In the genomic region with DNA sequence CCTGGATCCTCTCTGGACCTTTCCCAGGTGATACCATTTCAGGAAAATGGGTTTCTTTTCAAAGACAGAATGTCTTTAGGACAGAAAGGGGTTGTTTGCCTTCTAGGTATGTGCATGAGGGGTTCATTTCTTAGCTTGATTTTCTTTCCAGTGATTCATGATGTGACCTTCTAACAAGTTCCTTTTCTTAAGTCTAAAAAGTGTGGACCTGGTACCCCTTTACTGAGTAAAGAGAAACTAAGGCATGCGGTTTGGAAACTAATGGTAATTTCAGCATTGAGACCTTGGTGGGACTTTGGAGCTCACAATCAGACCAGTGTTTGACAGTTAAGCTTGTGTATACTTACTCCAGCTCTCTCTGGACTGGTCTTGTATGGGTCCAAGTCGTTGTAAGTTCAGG, we compare ENCODE assay signal across 24 cellular contexts. TPM values are rescaled to one million over a fixed set of nuclear protein-coding genes. Genes with fewer than 3 reads are reported as not detected.
A peak's percentile ranks its signal among the peaks of the same experiment; 100 is the strongest.
DNase-seq lines count a peak whose midpoint lies in the region; ATAC-seq, FAIRE-seq and TF ChIP-seq lines count a peak whose summit lies in the region.
"Had no signal": no experiment of that assay in that cellular context is flagged by ENCODE, and none has a peak within 500 bp of the region (broad histone marks: within the 10 kb centered on the region; RNA-seq: fewer than 3 reads in every experiment).

No MANE protein-coding gene starts in this region.

- intact Hi-C loops in GM12878 (cut with micrococcal nuclease; ENCODE audit: unreplicated experiment), result loop anchor here (10.0 kb wide), 1 partner anchor 576 kb away; a partner anchor contains a TSS

- peaks cover 2 to 5% of the 10 kb centered on the region in 2 experiments; a peak in 3 of 4 replicates for H3K36me3 ChIP-seq in GM12878 (ENCODE audit: control insufficient read depth in 2 of 2, insufficient read depth in 2 of 2, low read length in 1 of 2)

- no TSS peak for BruUV-seq in GM12878 (replicated peaks; lab: Mats Ljungman, UMichigan)

- no peak for TF ChIP-seq CTCF in GM12878 (IDR thresholded peaks at IDR 0.05 in 2 of 3, conservative IDR thresholded peaks at IDR 0.05 in 1 of 3; ENCODE audit: control insufficient read depth in 2 of 3, extremely low read depth in 1 of 3, insufficient read depth in 1 of 3, low read depth in 3 of 3, low read length in 3 of 3)

- in situ Hi-C loops in GM12878 (cut with MboI), result no loop called here

- CTCF ChIA-PET in GM12878 (lab: Yijun Ruan, JAX), result interaction anchor here (0.8 to 3.1 kb wide), 3 partner anchors 10 to 22 kb away, joined by 5 to 13 read pairs (median 5); no protein-coding TSS in a partner anchor

- H4K20me1 ChIP-seq in GM12878 (ENCODE audit: control insufficient read depth, insufficient read depth), result no peaks in the 10 kb centered on the region

- RAD21 ChIA-PET in GM12878 (lab: Charles Lee; ENCODE audit: unreplicated experiment), result interaction anchor here (0.9 kb wide), 1 partner anchor 9 kb away, joined by 3 read pairs; a partner anchor contains a TSS

- H3K4me3 ChIP-seq in GM12878, result no peak overlapping the region

- peak; percentile 82 for ATAC-seq in stimulated activated naive CD8-positive, alpha-beta T cell treated with anti-CD3 and anti-CD28 coated beads, Interleukin-15, Interleukin-2, amounts not matched to agents 100 U/mL and 50 U/mL, for 24 hours
- ATAC-seq in stimulated activated naive CD8-positive, alpha-beta T cell treated with anti-CD3 and anti-CD28 coated beads, Interleukin-15, amount 100 ng/mL, for 72 hours, result no peak
- peak; percentile 28 for ATAC-seq in GM12878
- ATAC-seq in GM21423 (IDR thresholded peaks at IDR 0.05; ENCODE audit: unreplicated experiment), result no peak

- peak overlapping the region; percentile 63 for H3K27ac Mint-ChIP-seq in activated T-cell treated with anti-CD3 and anti-CD28 coated beads, Interleukin-2, amount 50 U/mL, for 24 hours
- H3K27ac Mint-ChIP-seq in stimulated activated naive CD8-positive, alpha-beta T cell treated with anti-CD3 and anti-CD28 coated beads, Interleukin-15, amount 100 ng/mL, for 72 hours, result peak overlapping the region in 1 of 2 donors; percentile 35

- TF ChIP-seq POLR2A in GM12878 (IDR thresholded peaks at IDR 0.05; ENCODE audit: low read depth, low read length), result no peak

- SMC1A ChIA-PET in GM12878 (lab: Charles Lee; ENCODE audit: uncharacterized antibody, unreplicated experiment), result interaction anchor here (1.0 to 1.3 kb wide), 4 partner anchors 11 to 299 kb away, joined by 3 to 5 read pairs (median 3); no protein-coding TSS in a partner anchor

- H3K4me1 ChIP-seq in GM12878 (ENCODE audit: control insufficient read depth, insufficient read depth, low read length), result no peaks in the 10 kb centered on the region

- DNase-seq in activated T-cell treated with anti-CD3 and anti-CD28 coated beads, Interleukin-2, amount 50 U/mL, for 24 hours, result no peak
- no peak for DNase-seq in activated T-cell treated with anti-CD3 and anti-CD28 coated beads, Interleukin-2, amount 50 U/mL, for 48 hours
- DNase-seq in stimulated activated naive CD8-positive, alpha-beta T cell treated with anti-CD3 and anti-CD28 coated beads, Interleukin-15, Interleukin-2, amounts not matched to agents 100 U/mL and 50 U/mL, for 24 hours, result no peak
- DNase-seq in stimulated activated naive CD8-positive, alpha-beta T cell treated with anti-CD3 and anti-CD28 coated beads, Interleukin-15, amount 100 ng/mL, for 72 hours, result no peak
- no peak for DNase-seq in GM12878 (ENCODE audit: low read depth, low spot score)
- no peak for DNase-seq in HUDEP-2 (lab: John Stamatoyannopoulos, UW; ENCODE audit: unreplicated experiment in 76 of 76)
- no peak for DNase-seq in NCI-H524 treated with DMSO at 0.1 percent for 48 hours (lab: John Stamatoyannopoulos, UW)
- DNase-seq: AML-193; C1 segment of cervical spinal cord; Calu3; CD8-positive, alpha-beta memory T cell; DMS153; GOT3; HCEC 1CT; IMR-90; NCI-H1694 treated with DMSO at 0.1 percent for 48 hours; NCI-H2107; NCI-H2227 treated with DMSO at 0.1 percent for 48 hours; NCI-H510A; NCI-H748 treated with DMSO at 0.1 percent for 48 hours; NK-92 treated with Interleukin-12 subunit alpha and Interleukin-12 subunit beta, amount 100 ng/mL, for 24 hours; SHP77 treated with DMSO at 0.1 percent for 48 hours had no signal

- H3K9me3 ChIP-seq in GM12878 (replicated peaks; ENCODE audit: control insufficient read depth, insufficient read depth, low read length), result no peaks in the 10 kb centered on the region

- no peak overlapping the region for H3K4me3 Mint-ChIP-seq in activated T-cell treated with anti-CD3 and anti-CD28 coated beads, Interleukin-2, amount 50 U/mL, for 24 hours
- H3K4me3 Mint-ChIP-seq in stimulated activated naive CD8-positive, alpha-beta T cell treated with anti-CD3 and anti-CD28 coated beads, Interleukin-15, amount 100 ng/mL, for 72 hours, result no peak overlapping the region
- H3K4me3 Mint-ChIP-seq: CD8-positive, alpha-beta memory T cell had no signal

- H3K4me1 Mint-ChIP-seq in activated T-cell treated with anti-CD3 and anti-CD28 coated beads, Interleukin-2, amount 50 U/mL, for 24 hours (ENCODE audit: low read depth), result peaks cover 82% of the 10 kb centered on the region
- H3K4me1 Mint-ChIP-seq in stimulated activated naive CD8-positive, alpha-beta T cell treated with anti-CD3 and anti-CD28 coated beads, Interleukin-15, amount 100 ng/mL, for 72 hours, result peaks cover 77% of the 10 kb centered on the region

- H3K4me2 ChIP-seq in GM12878 (ENCODE audit: control insufficient read depth, insufficient read depth), result peak overlapping the region; percentile 7; the same call in 1 of the 2 replicates

- H3K27me3 ChIP-seq in GM12878 (replicated peaks in 1 of 2; ENCODE audit: control insufficient read depth in 2 of 2, insufficient read depth in 2 of 2, low read length in 1 of 2), result no peaks in the 10 kb centered on the region

- H2AFZ ChIP-seq in GM12878 (ENCODE audit: control insufficient read depth, low read depth, low read length), result no peak overlapping the region

- 100% methylated on average over 2 of the region's 2 CpGs for WGBS in GM12878 (ENCODE audit: insufficient coverage, insufficient replicate concordance, low lambda C conversion rate, missing lambda C conversion rate)

- TF ChIP-seq EP300 in GM12878 (IDR thresholded peaks at IDR 0.05; ENCODE audit: borderline replicate concordance in 1 of 2, control insufficient read depth in 1 of 2, low read depth in 2 of 2, low read length in 2 of 2), result no peak

- no peak overlapping the region for H3K9ac ChIP-seq in GM12878 (ENCODE audit: control insufficient read depth, insufficient read depth, low read length)

- H3K79me2 ChIP-seq in GM12878 (ENCODE audit: control insufficient read depth, insufficient read depth, low read length), result peaks cover 79% of the 10 kb centered on the region

- POLR2A ChIA-PET in GM12878 (lab: Charles Lee), result no interaction called here

- H3K27me3 Mint-ChIP-seq in activated T-cell treated with anti-CD3 and anti-CD28 coated beads, Interleukin-2, amount 50 U/mL, for 24 hours, result no peaks in the 10 kb centered on the region
- no peaks in the 10 kb centered on the region for H3K27me3 Mint-ChIP-seq in stimulated activated naive CD8-positive, alpha-beta T cell treated with anti-CD3 and anti-CD28 coated beads, Interleukin-15, amount 100 ng/mL, for 72 hours
- H3K27me3 Mint-ChIP-seq: CD8-positive, alpha-beta memory T cell had no signal

- peaks cover 79% of the 10 kb centered on the region for H3K36me3 Mint-ChIP-seq in activated T-cell treated with anti-CD3 and anti-CD28 coated beads, Interleukin-2, amount 50 U/mL, for 24 hours (ENCODE audit: low read depth)

- H3K27ac ChIP-seq in GM12878 (ENCODE audit: control insufficient read depth, insufficient read depth), result no peak overlapping the region

- no peak for FAIRE-seq in GM12878 (lab: Jason Lieb, UNC)
- FAIRE-seq: GM12892 had no signal

- H3K9me3 Mint-ChIP-seq in activated T-cell treated with anti-CD3 and anti-CD28 coated beads, Interleukin-2, amount 50 U/mL, for 24 hours, result no peaks in the 10 kb centered on the region
- no peaks in the 10 kb centered on the region for H3K9me3 Mint-ChIP-seq in stimulated activated naive CD8-positive, alpha-beta T cell treated with anti-CD3 and anti-CD28 coated beads, Interleukin-15, amount 100 ng/mL, for 72 hours
- H3K9me3 Mint-ChIP-seq: CD8-positive, alpha-beta memory T cell had no signal

- no peak for TF ChIP-seq RAD21 in GM12878 (IDR thresholded peaks at IDR 0.05; ENCODE audit: insufficient read depth, low read depth, low read length)

RNA-seq across cellular contexts. Expression of a gene that starts 8.7 kb away (rescaled TPM):
- 18.0 and 18.3 TPM in 2 replicates for total RNA-seq in GM12878 (2013; cell fraction: nucleolus; rRNA removed)
- 47.4 and 52.2 TPM in 2 replicates for total RNA-seq in GM12878 (2014; rRNA removed)
- 51.1 and 54.5 TPM in 2 replicates for total RNA-seq in GM12878 (2014; rRNA removed; fragmentation: Illumina TruSeq; extraction: Trizol)
- total RNA-seq in GM12878 (2021), result 45.1 and 46.1 TPM in 2 replicates
- polyA plus RNA-seq in GM12878 (2011; ENCODE audit: low read depth), result 21.6 TPM
- polyA plus RNA-seq in GM12878 (2011; rRNA removed), result 24.4 and 32.2 TPM in 2 replicates
- 16.9 and 17.4 TPM in 2 replicates for polyA plus RNA-seq in GM12878 (2011; cell fraction: cytosol; rRNA removed)
- 8.8 and 11.6 TPM in 2 replicates for polyA plus RNA-seq in GM12878 (2011; cell fraction: nucleus; rRNA removed)
- polyA plus RNA-seq in GM12878 (2012), result 31.2 and 33.6 TPM in 2 replicates
- polyA plus RNA-seq in GM12878 (2014; fragmentation: Illumina TruSeq; extraction: Trizol), result 61.2 and 78.4 TPM in 2 replicates
- polyA plus RNA-seq in GM12878 (2014; fragmentation: Nextera tagmentation; extraction: Ambion mirVana), result 10 to 100 TPM; 37.4 to 43.1 TPM
- polyA plus RNA-seq in GM12878 (2014; rRNA removed), result 41.3 and 44.1 TPM in 2 replicates
- polyA plus RNA-seq in GM12878 (2016; fragmentation: Nextera tagmentation; extraction: Ambion mirVana), result 10 to 100 TPM; 81.1 to 83.6 TPM
- polyA minus RNA-seq in GM12878 (2011; rRNA and poly(A)+ RNA removed), result 12.2 and 18.4 TPM in 2 replicates
- 5.7 and 8.4 TPM in 2 replicates for polyA minus RNA-seq in GM12878 (2011; cell fraction: cytosol; rRNA and poly(A)+ RNA removed)
- 4.4 and 8.4 TPM in 2 replicates for polyA minus RNA-seq in GM12878 (2011; cell fraction: nucleus; rRNA and poly(A)+ RNA removed)

RNA-seq across cellular contexts. Expression of a gene that starts 8.8 kb away (rescaled TPM):
- total RNA-seq in GM12878 (2013; cell fraction: nucleolus; rRNA removed), result 349 and 350 TPM in 2 replicates
- 227 and 277 TPM in 2 replicates for total RNA-seq in GM12878 (2014; rRNA removed)
- total RNA-seq in GM12878 (2014; rRNA removed; fragmentation: Illumina TruSeq; extraction: Trizol), result 418 and 442 TPM in 2 replicates
- 314 and 323 TPM in 2 replicates for total RNA-seq in GM12878 (2021)
- polyA plus RNA-seq in GM12878 (2011; ENCODE audit: low read depth), result 154 TPM
- 385 and 621 TPM in 2 replicates for polyA plus RNA-seq in GM12878 (2011; rRNA removed)
- 121 and 127 TPM in 2 replicates for polyA plus RNA-seq in GM12878 (2011; cell fraction: cytosol; rRNA removed)
- polyA plus RNA-seq in GM12878 (2011; cell fraction: nucleus; rRNA removed), result 643 and 755 TPM in 2 replicates
- polyA plus RNA-seq in GM12878 (2012), result 233 and 319 TPM in 2 replicates
- 437 and 523 TPM in 2 replicates for polyA plus RNA-seq in GM12878 (2014; fragmentation: Illumina TruSeq; extraction: Trizol)
- 100 to 1,000 TPM; 281 to 367 TPM for polyA plus RNA-seq in GM12878 (2014; fragmentation: Nextera tagmentation; extraction: Ambion mirVana)
- polyA plus RNA-seq in GM12878 (2014; rRNA removed), result 429 and 510 TPM in 2 replicates
- polyA plus RNA-seq in GM12878 (2016; fragmentation: Nextera tagmentation; extraction: Ambion mirVana), result 100 to 1,000 TPM; 217 to 233 TPM
- polyA minus RNA-seq in GM12878 (2011; rRNA and poly(A)+ RNA removed), result 38.4 and 61.2 TPM in 2 replicates
- polyA minus RNA-seq in GM12878 (2011; cell fraction: cytosol; rRNA and poly(A)+ RNA removed), result 53.7 and 54.1 TPM in 2 replicates
- polyA minus RNA-seq in GM12878 (2011; cell fraction: nucleus; rRNA and poly(A)+ RNA removed), result 78.7 and 116 TPM in 2 replicates

Comparison
In these comparisons a context has a peak if more than half of its experiments do, and no peak if none do; other contexts are left out.
1. ATAC-seq: peak in stimulated activated naive CD8-positive, alpha-beta T cell treated with anti-CD3 and anti-CD28 coated beads, Interleukin-15, Interleukin-2, amounts not matched to agents 100 U/mL and 50 U/mL, for 24 hours (single experiment) and GM12878 (single experiment); none in stimulated activated naive CD8-positive, alpha-beta T cell treated with anti-CD3 and anti-CD28 coated beads, Interleukin-15, amount 100 ng/mL, for 72 hours (single experiment) and GM21423 (single experiment).